10 cellular contexts compared by ENCODE assay signal in genomic region chr17:7855643-7856080, GRCh38. TPM values are rescaled to one million over a fixed set of nuclear protein-coding genes. Genes with fewer than 3 reads are reported as not detected.
DNase-seq lines count a peak whose midpoint lies in the region; ATAC-seq and TF ChIP-seq lines count a peak whose summit lies in the region.
"Had no signal": no experiment of that assay in that cellular context is flagged by ENCODE, and none has a peak within 500 bp of the region (broad histone marks: within the 10 kb centered on the region; RNA-seq: fewer than 3 reads in every experiment).

No MANE protein-coding gene starts in this region.

- no peak overlapping the region for H2AFZ ChIP-seq in GM23248

- in situ Hi-C loops in GM23248 (cut with MboI) = loop anchor here (10.0 kb wide), 1 partner anchor 111 kb away; no protein-coding TSS in a partner anchor

- H3K4me1 ChIP-seq in GM23248 (ENCODE audit: insufficient read depth) (0 out of 2 replicates have a peak, but pooled peaks cover 17% of the 10 kb centered on the region), SJSA1 (replicated peaks) (peaks cover 30% of the 10 kb centered on the region), right atrium auricular region (peaks cover 0 to 51% of the 10 kb centered on the region in 2 donors), skeletal muscle tissue (ENCODE audit: control insufficient read depth in 3 of 3, insufficient read depth in 3 of 3, low read length in 3 of 3) (peaks cover 46 to 56% (median 50%) of the 10 kb centered on the region in 3 donors)

- H3K36me3 ChIP-seq in GM23248 (ENCODE audit: low read depth) (no peaks in the 10 kb centered on the region), SJSA1 (peaks cover 36% of the 10 kb centered on the region), right atrium auricular region (peaks cover 28% of the 10 kb centered on the region), skeletal muscle tissue (ENCODE audit: control insufficient read depth in 3 of 3, insufficient read depth in 3 of 3, low read length in 3 of 3) (peaks cover 19 to 29% (median 27%) of the 10 kb centered on the region in 3 donors)

- no peak for DNase-seq in GM23248
- no peak for DNase-seq in SJSA1 (ENCODE audit: low read depth in 1 of 2, low spot score in 2 of 2)
- DNase-seq in right atrium auricular region (ENCODE audit: low spot score) = no peak
- DNase-seq in omental fat pad (ENCODE audit: low spot score) = no peak
- DNase-seq in erythroblast (lab: John Stamatoyannopoulos, UW) = no peak
- DNase-seq in COR-L47 (lab: John Stamatoyannopoulos, UW) = no peak
- DNase-seq in GOT3 (lab: John Stamatoyannopoulos, UW) = no peak
- DNase-seq: immature natural killer cell; stimulated activated naive B cell treated with anti-CD40 and anti-IgM and Interleukin-4, amounts not matched to agents 10 μg/mL and 1 μg/mL and 100 μg/mL, for 72 hours had no signal

- H3F3A ChIP-seq in GM23248 (ENCODE audit: insufficient read depth) = peaks cover 33% of the 10 kb centered on the region; the same call in 1 of the 2 replicates

- no peak for ATAC-seq in omental fat pad (ENCODE audit: low FRiP score)
- ATAC-seq: stimulated activated naive B cell treated with anti-CD40 and anti-IgM and Interleukin-4, amounts not matched to agents 10 μg/mL and 1 μg/mL and 100 μg/mL, for 72 hours had no signal

- peak overlapping the region; percentile 86 for H3K9ac ChIP-seq in GM23248
- H3K9ac ChIP-seq in skeletal muscle tissue (ENCODE audit: low read depth in 1 of 3, low read length in 3 of 3) = peak overlapping the region; percentile 79 to 95 (median 79)

- no peaks in the 10 kb centered on the region for H3K9me2 ChIP-seq in GM23248 (ENCODE audit: insufficient read depth)

- H3K27ac ChIP-seq in GM23248 (peak overlapping the region; percentile 88), SJSA1 (no peak overlapping the region), right atrium auricular region (peak overlapping the region; percentile 90 to 98), skeletal muscle tissue (ENCODE audit: low read depth, low read length) (peak overlapping the region; percentile 88)

- H3K79me2 ChIP-seq in GM23248 (ENCODE audit: insufficient read depth) = peaks cover 41% of the 10 kb centered on the region

- H3K4me3 ChIP-seq in GM23248 (peak overlapping the region; percentile 80), SJSA1 (peak overlapping the region; percentile 48), right atrium auricular region (peak overlapping the region; percentile 62 to 64), skeletal muscle tissue (ENCODE audit: low read length in 3 of 3) (peak overlapping the region; percentile 84 to 98 (median 85))

- 18% methylated on average over 16 to 20 of the region's 20 CpGs for WGBS in GM23248 (ENCODE audit: low coverage in 1 of 2, low lambda C conversion rate in 2 of 2, missing lambda C conversion rate in 2 of 2), 2 experiments

- TF ChIP-seq CTCF in right atrium auricular region (IDR thresholded peaks at IDR 0.05) = no peak
- no peak for TF ChIP-seq CTCF in omental fat pad (IDR thresholded peaks at IDR 0.05)

- no peak for TF ChIP-seq POLR2A in erythroblast (IDR thresholded peaks at IDR 0.05; ENCODE audit: low read length)

- no peaks in the 10 kb centered on the region for H3K27me3 ChIP-seq in GM23248 (replicated peaks; ENCODE audit: insufficient read depth)
- no peaks in the 10 kb centered on the region for H3K27me3 ChIP-seq in SJSA1 (replicated peaks)
- no peaks in the 10 kb centered on the region for H3K27me3 ChIP-seq in right atrium auricular region
- no peaks in the 10 kb centered on the region for H3K27me3 ChIP-seq in skeletal muscle tissue (ENCODE audit: control insufficient read depth in 3 of 3, insufficient read depth in 3 of 3, low read length in 3 of 3)

- no peaks in the 10 kb centered on the region for H4K20me1 ChIP-seq in GM23248 (ENCODE audit: insufficient read depth)

- H3K9me3 ChIP-seq in GM23248 (ENCODE audit: low read depth) (no peaks in the 10 kb centered on the region), SJSA1 (replicated peaks) (no peaks in the 10 kb centered on the region; the same call in 1 of the 2 replicates), right atrium auricular region (no peaks in the 10 kb centered on the region), skeletal muscle tissue (ENCODE audit: control insufficient read depth in 3 of 3, low read length in 3 of 3) (no peaks in the 10 kb centered on the region)

- peak overlapping the region; percentile 93 for H3K4me2 ChIP-seq in GM23248 (ENCODE audit: unreplicated experiment)

RNA-seq across cellular contexts. Expression of gene TMEM88, which starts 0.8 kb away (rescaled TPM):
- not detected in 2 replicates for total RNA-seq in GM23248 (2014; rRNA removed; shearing (Covaris generic))
- 0.23 TPM in 1 of 2 replicates, not detected in the other for polyA plus RNA-seq in GM23248 (2016; fragmentation: Nextera tagmentation; extraction: Ambion mirVana)
- not detected in 2 replicates for total RNA-seq in SJSA1 (2014; rRNA removed; shearing (Covaris generic))
- total RNA-seq in right atrium auricular region = 10 to 100 TPM; 42.5 to 53.2 TPM
- total RNA-seq in skeletal muscle tissue = 7.3 TPM
- 10 to 100 TPM; 20.2 to 99.9 (median 24.6) TPM for total RNA-seq in omental fat pad
- polyA plus RNA-seq: immature natural killer cell had no signal

RNA-seq across cellular contexts. Expression of gene NAA38, which starts 1.7 kb away (rescaled TPM):
- 70.4 and 71.5 TPM in 2 replicates for total RNA-seq in GM23248 (2014; rRNA removed; shearing (Covaris generic))
- polyA plus RNA-seq in GM23248 (2016; fragmentation: Nextera tagmentation; extraction: Ambion mirVana) = 185 and 196 TPM in 2 replicates
- total RNA-seq in SJSA1 (2014; rRNA removed; shearing (Covaris generic)) = 90.7 and 148 TPM in 2 replicates
- total RNA-seq in right atrium auricular region (10 to 100 TPM; 77.1 to 85.0 TPM), skeletal muscle tissue (50.1 TPM), omental fat pad (100 to 1,000 TPM in 1 of 4 donors, 10 to 100 TPM in 3; 61.2 to 209 (median 68.2) TPM)

RNA-seq across cellular contexts. Expression of gene CYB5D1, which starts 2.1 kb away (rescaled TPM):
- total RNA-seq in GM23248 (2014; rRNA removed; shearing (Covaris generic)) = 11.0 and 20.6 TPM in 2 replicates
- polyA plus RNA-seq in GM23248 (2016; fragmentation: Nextera tagmentation; extraction: Ambion mirVana) = 8.6 and 9.9 TPM in 2 replicates
- total RNA-seq in SJSA1 (2014; rRNA removed; shearing (Covaris generic)) = 2.6 and 2.8 TPM in 2 replicates
- 1 to 10 TPM; 5.1 to 6.8 TPM for total RNA-seq in right atrium auricular region
- total RNA-seq in skeletal muscle tissue = 3.7 TPM
- total RNA-seq in omental fat pad = 10 to 100 TPM in 1 of 4 donors, 1 to 10 TPM in 3; 9.0 to 33.5 (median 9.3) TPM

RNA-seq across cellular contexts. Expression of gene KDM6B, which starts 21.6 kb away (rescaled TPM):
- total RNA-seq in GM23248 (2014; rRNA removed; shearing (Covaris generic)) = 0.76 and 1.3 TPM in 2 replicates
- polyA plus RNA-seq in GM23248 (2016; fragmentation: Nextera tagmentation; extraction: Ambion mirVana) = 1.6 and 2.3 TPM in 2 replicates
- total RNA-seq in SJSA1 (2014; rRNA removed; shearing (Covaris generic)) = 0.34 and 0.85 TPM in 2 replicates
- 10 to 100 TPM; 11.0 to 11.1 TPM for total RNA-seq in right atrium auricular region
- 2.6 TPM for total RNA-seq in skeletal muscle tissue
- 10 to 100 TPM in 3 of 4 donors, 1 to 10 TPM in 1; 4.8 to 52.8 (median 34.6) TPM for total RNA-seq in omental fat pad

RNA-seq across cellular contexts. Expression of gene CHD3, which starts 32.9 kb away (rescaled TPM):
- total RNA-seq in GM23248 (2014; rRNA removed; shearing (Covaris generic)) = 56.5 and 73.6 TPM in 2 replicates
- 14.0 and 16.0 TPM in 2 replicates for polyA plus RNA-seq in GM23248 (2016; fragmentation: Nextera tagmentation; extraction: Ambion mirVana)
- total RNA-seq in SJSA1 (2014; rRNA removed; shearing (Covaris generic)) = 58.3 and 101 TPM in 2 replicates
- total RNA-seq in right atrium auricular region (10 to 100 TPM; 17.6 to 44.7 TPM), skeletal muscle tissue (76.2 TPM), omental fat pad (10 to 100 TPM; 47.0 to 77.6 (median 57.3) TPM)
